In the genomic region with DNA sequence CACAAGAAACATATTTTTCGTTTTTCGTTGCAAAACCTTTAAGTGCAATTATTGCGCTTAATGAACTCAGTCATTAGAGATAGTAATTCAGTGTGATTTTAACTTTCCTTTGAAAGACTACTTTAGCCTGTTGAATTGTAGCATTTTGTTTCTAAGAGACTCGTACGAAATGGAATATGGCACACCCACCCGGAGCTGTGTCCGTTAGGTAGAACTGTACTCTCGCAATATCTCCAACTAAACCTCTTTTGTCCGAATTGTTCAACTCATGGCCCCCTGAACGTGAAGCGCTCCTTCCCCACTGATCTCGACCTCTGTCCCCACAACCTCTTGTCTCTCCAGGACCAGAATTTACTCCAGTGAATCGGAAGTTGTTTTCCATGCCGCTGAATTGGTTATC, we compare ENCODE assay signal across 8 cellular contexts. TPM values are rescaled to one million over a fixed set of nuclear protein-coding genes. Genes with fewer than 3 reads are reported as not detected.
DNase-seq lines count a peak whose midpoint lies in the region; ATAC-seq and TF ChIP-seq lines count a peak whose summit lies in the region.

No MANE protein-coding gene starts in this region.

- peaks cover 0 to 1% (median 0%) of the 10 kb centered on the region in 3 donors for H3K9me3 Mint-ChIP-seq in IgD-negative memory B cell
- H3K9me3 Mint-ChIP-seq in endothelial cell (ENCODE audit: unreplicated experiment): no peaks in the 10 kb centered on the region
- no peaks in the 10 kb centered on the region for H3K9me3 Mint-ChIP-seq in mesothelial cell of epicardium

- H3K36me3 Mint-ChIP-seq in IgD-negative memory B cell (peaks cover 2% of the 10 kb centered on the region), endothelial cell (ENCODE audit: low read depth, unreplicated experiment) (peaks cover 9% of the 10 kb centered on the region), mesothelial cell of epicardium (no peaks in the 10 kb centered on the region)

- peak overlapping the region; percentile 71 for H3K4me3 ChIP-seq in upper lobe of right lung

- H3K4me1 Mint-ChIP-seq in IgD-negative memory B cell (peaks cover 25 to 34% (median 25%) of the 10 kb centered on the region in 3 donors), endothelial cell (ENCODE audit: unreplicated experiment) (peaks cover 42% of the 10 kb centered on the region), mesothelial cell of epicardium (peaks cover 29% of the 10 kb centered on the region)

- H3K9me3 ChIP-seq in upper lobe of right lung: no peaks in the 10 kb centered on the region

- TF ChIP-seq CTCF in endothelial cell (IDR thresholded peaks at IDR 0.05; ENCODE audit: unreplicated experiment) (no peak), mesothelial cell of epicardium (IDR thresholded peaks at IDR 0.05; ENCODE audit: unreplicated experiment) (no peak), upper lobe of right lung (IDR thresholded peaks at IDR 0.05) (no peak)

- H3K4me1 ChIP-seq in upper lobe of right lung: peaks cover 18% of the 10 kb centered on the region

- H3K27me3 Mint-ChIP-seq in IgD-negative memory B cell: no peaks in the 10 kb centered on the region
- peaks cover 8% of the 10 kb centered on the region for H3K27me3 Mint-ChIP-seq in endothelial cell (ENCODE audit: unreplicated experiment)
- H3K27me3 Mint-ChIP-seq in mesothelial cell of epicardium (ENCODE audit: low read depth): no peaks in the 10 kb centered on the region

- no peaks in the 10 kb centered on the region for H3K27me3 ChIP-seq in upper lobe of right lung

- DNase-seq in DMS79 treated with DMSO at 0.1 percent for 48 hours (lab: John Stamatoyannopoulos, UW): peak; percentile 72
- peak; percentile 17 for DNase-seq in UCSD-AML1 (lab: John Stamatoyannopoulos, UW; ENCODE audit: unreplicated experiment)
- peak; percentile 13 for DNase-seq in endothelial cell (ENCODE audit: low spot score)
- DNase-seq in mesothelial cell of epicardium (ENCODE audit: low spot score in 2 of 2, unreplicated experiment in 2 of 2): no peak
- DNase-seq in upper lobe of right lung: no peak
- DNase-seq in COR-L47 (lab: John Stamatoyannopoulos, UW): no peak

- H3K27ac ChIP-seq in upper lobe of right lung: peak overlapping the region; percentile 98

- intact Hi-C loops in upper lobe of right lung (cut with DNase I): loop anchor here (10.0 kb wide), 1 partner anchor 72 kb away; a partner anchor contains a TSS

- peak overlapping the region; percentile 94 to 99 (median 98) for H3K27ac Mint-ChIP-seq in IgD-negative memory B cell
- H3K27ac Mint-ChIP-seq in endothelial cell (ENCODE audit: unreplicated experiment): peak overlapping the region; percentile 99
- H3K27ac Mint-ChIP-seq in mesothelial cell of epicardium: peak overlapping the region; percentile 97

- no peaks in the 10 kb centered on the region for H3K36me3 ChIP-seq in upper lobe of right lung

- H3K4me3 Mint-ChIP-seq in IgD-negative memory B cell: peak overlapping the region; percentile 92 to 96 (median 96)
- peak overlapping the region; percentile 100 for H3K4me3 Mint-ChIP-seq in endothelial cell (ENCODE audit: unreplicated experiment)
- H3K4me3 Mint-ChIP-seq in mesothelial cell of epicardium: peak overlapping the region; percentile 83

- no peak for ATAC-seq in upper lobe of right lung
- ATAC-seq in HG02759 (IDR thresholded peaks at IDR 0.05; ENCODE audit: unreplicated experiment): no peak

RNA-seq across cellular contexts. Expression of a gene that starts 0.8 kb away (rescaled TPM):
- polyA plus RNA-seq in IgD-negative memory B cell: 17.5 TPM
- total RNA-seq in endothelial cell (ENCODE audit: unreplicated experiment): 68.7 TPM
- total RNA-seq in mesothelial cell of epicardium: 71.1 to 79.0 TPM (median 72.3 TPM) in 3 replicates
- 39.9 TPM for total RNA-seq in upper lobe of right lung

Comparison
In these comparisons a context has a peak if more than half of its experiments do, and no peak if none do; other contexts are left out.
1. DNase-seq: peak in DMS79 treated with DMSO at 0.1 percent for 48 hours (single experiment), UCSD-AML1 (single experiment) and endothelial cell (single experiment); none in mesothelial cell of epicardium (0 of 2), upper lobe of right lung (single experiment) and COR-L47 (single experiment).
2. Peak in every context shown above with its lines, with median percentiles within 50 percentile points of each other: H3K27ac Mint-ChIP-seq and H3K4me3 Mint-ChIP-seq.